Comparison of ENCODE assay signal across 24 cellular contexts in genomic region chr6:168518348-168518745, GRCh38.
"Had no signal": no experiment of that assay in that cellular context is flagged by ENCODE, and none has a peak within 500 bp of the region (broad histone marks: within the 10 kb centered on the region; RNA-seq: fewer than 3 reads in every experiment).

No MANE protein-coding gene starts in this region.

- H3K27me3 ChIP-seq: MG63, SJSA1 had no signal

- H3K9me3 ChIP-seq: MG63 had no signal

- FAIRE-seq: RCC 7860 had no signal

- H3K4me3 ChIP-seq: MG63, SJSA1, SK-N-MC had no signal

- H3K4me1 ChIP-seq: SJSA1 had no signal

- DNase-seq: Karpas-422, KG1, MG63, NCI-H1092, NCI-H1105 treated with DMSO at 0.1 percent for 48 hours, NCI-H1417 treated with DMSO at 0.1 percent for 48 hours, NCI-H146, NCI-H187, NCI-H2029, NCI-H2081 treated with DMSO at 0.1 percent for 48 hours, NCI-H2171, NCI-H226, NCI-H446, NCI-H510A, NCI-H524 treated with DMSO at 0.1 percent for 48 hours, NCI-H69, NCI-H774, Right ventricle myocardium superior, RPMI8226, SIG-M5 had no signal

- H3K36me3 ChIP-seq: MG63, SJSA1 had no signal

- H3K27ac ChIP-seq: HL-60, SJSA1, SK-N-MC had no signal
